Comparison of ENCODE assay signal across 1 cellular context in genomic region chr5:912356-913091, GRCh38.
A peak's percentile ranks its signal among the peaks of the same experiment; 100 is the strongest.
TF ChIP-seq lines count a peak whose summit lies in the region.

No MANE protein-coding gene starts in this region.

TF ChIP-seq in HCT116, 20 proteins besides CTCF, POLR2A, EP300 and RAD21 (continued from another document):
- peak; percentile 83 for TF ChIP-seq TCF7L2 (IDR thresholded peaks at IDR 0.05; ENCODE audit: borderline replicate concordance, extremely low read depth, insufficient read depth, insufficient read length)
- TF ChIP-seq SP1 (IDR thresholded peaks at IDR 0.05; ENCODE audit: low read depth) = peak; percentile 84
- no peak for TF ChIP-seq ATF3 (IDR thresholded peaks at IDR 0.05)
- peak; percentile 67 for TF ChIP-seq SIN3A (IDR thresholded peaks at IDR 0.05; ENCODE audit: low read depth)
- peak; percentile 85 for TF ChIP-seq JUND (IDR thresholded peaks at IDR 0.05)
- TF ChIP-seq EZH2 (IDR thresholded peaks at IDR 0.05) = no peak
- TF ChIP-seq ZNF274 (IDR thresholded peaks at IDR 0.05; ENCODE audit: low read depth, low read length) = no peak
- TF ChIP-seq CEBPB (IDR thresholded peaks at IDR 0.05; ENCODE audit: low read depth) = no peak; the same call in 1 of the 2 replicates
- TF ChIP-seq FOSL1 (IDR thresholded peaks at IDR 0.05; ENCODE audit: low read depth) = peak; percentile 83
- TF ChIP-seq ZBTB33 (IDR thresholded peaks at IDR 0.05; ENCODE audit: extremely low read depth, insufficient replicate concordance, low read length) = no peak
- peak; percentile 70; the same call in 1 of the 2 replicates for TF ChIP-seq SRF (IDR thresholded peaks at IDR 0.05; ENCODE audit: low read depth)
